ENCODE assay signal across 16 cellular contexts in the genomic region with DNA sequence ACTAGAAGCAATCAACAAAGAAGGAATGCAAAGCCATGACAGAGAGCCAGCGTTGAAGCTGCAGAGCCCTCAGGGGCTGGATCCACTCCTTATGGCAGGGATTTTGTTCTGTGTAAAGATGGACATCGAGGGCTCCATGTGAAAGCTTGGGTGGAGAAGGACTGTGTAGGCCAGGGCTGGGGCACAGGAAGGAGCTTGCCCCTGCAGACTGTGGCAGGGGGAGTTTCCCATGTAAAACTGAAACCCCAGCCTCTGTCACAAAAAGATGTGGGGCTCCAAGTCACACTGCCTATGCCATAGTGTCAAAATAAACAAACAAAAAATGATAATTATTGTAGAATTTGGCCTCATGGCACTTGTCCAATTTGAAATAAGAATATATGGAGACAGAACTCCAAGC.
A peak's percentile ranks its signal among the peaks of the same experiment; 100 is the strongest.
DNase-seq lines count a peak whose midpoint lies in the region; ATAC-seq and TF ChIP-seq lines count a peak whose summit lies in the region.
"Had no signal": no experiment of that assay in that cellular context is flagged by ENCODE, and none has a peak within 500 bp of the region (broad histone marks: within the 10 kb centered on the region; RNA-seq: fewer than 3 reads in every experiment).

No MANE protein-coding gene starts in this region.

- H3K36me3 Mint-ChIP-seq in CD8-positive, alpha-beta T cell, result no peaks in the 10 kb centered on the region

- ATAC-seq in GM19372 (IDR thresholded peaks at IDR 0.05; ENCODE audit: low read depth, unreplicated experiment) (peak; percentile 60), HG02852 (IDR thresholded peaks at IDR 0.05; ENCODE audit: unreplicated experiment) (peak; percentile 76), HG03571 (IDR thresholded peaks at IDR 0.05; ENCODE audit: unreplicated experiment) (peak; percentile 54), left lung (no peak)
- no peak for ATAC-seq in CD8-positive, alpha-beta T cell

- DNase-seq in CD8-positive, alpha-beta T cell, result no peak
- DNase-seq in left lung (no peak), anterior cingulate cortex (lab: John Stamatoyannopoulos, UW) (no peak), NCI-H1436 (lab: John Stamatoyannopoulos, UW) (no peak)
- DNase-seq: activated CD4-positive, alpha-beta T cell treated with anti-CD3 and anti-CD28 coated beads for 4 hours; effector CD8-positive, alpha-beta T cell; mesendoderm; SJCRH30 had no signal

- H3K27ac ChIP-seq in BLaER1 treated with 17β-estradiol and CSF1 and Interleukin-3, amounts not matched to agents 10 nM and 100 nM, result peak overlapping the region in 4 of 11 experiments; percentile 3 to 62 (median 26); a peak in 6 of 22 replicates
- no peak overlapping the region for H3K27ac ChIP-seq in CD8-positive, alpha-beta T cell (ENCODE audit: low read depth, low read length)
- H3K27ac ChIP-seq in left lung, result peak overlapping the region in 1 of 2 donors; percentile 15
- H3K27ac ChIP-seq: KMS-11, SJCRH30 had no signal

- H3K27ac Mint-ChIP-seq in CD8-positive, alpha-beta T cell, result no peak overlapping the region
- H3K27ac Mint-ChIP-seq: type B pancreatic cell had no signal

- no peak for TF ChIP-seq CTCF in CD8-positive, alpha-beta T cell (IDR thresholded peaks at IDR 0.05)
- TF ChIP-seq CTCF in left lung (IDR thresholded peaks at IDR 0.05), result no peak

- POLR2A ChIA-PET in CD8-positive, alpha-beta T cell (lab: Charles Lee), result no interaction called here

- H3K4me1 Mint-ChIP-seq in CD8-positive, alpha-beta T cell (ENCODE audit: low read depth), result no peaks in the 10 kb centered on the region

- intact Hi-C loops in CD8-positive, alpha-beta T cell (cut with DNase I, micrococcal nuclease), result no loop called here
- intact Hi-C loops in left lung (cut with DNase I), result no loop called here

- H3K36me3 ChIP-seq in BLaER1 treated with 17β-estradiol and CSF1 and Interleukin-3, amounts not matched to agents 10 nM and 100 nM, result no peaks in the 10 kb centered on the region
- no peaks in the 10 kb centered on the region for H3K36me3 ChIP-seq in CD8-positive, alpha-beta T cell (ENCODE audit: insufficient read depth, low read length)
- H3K36me3 ChIP-seq in left lung, result no peaks in the 10 kb centered on the region
- H3K36me3 ChIP-seq: HAP-1, SJCRH30 had no signal

- no peak overlapping the region for H3K4me3 ChIP-seq in BLaER1 treated with 17β-estradiol and CSF1 and Interleukin-3, amounts not matched to agents 10 nM and 100 nM
- no peak overlapping the region for H3K4me3 ChIP-seq in CD8-positive, alpha-beta T cell (ENCODE audit: low read depth, low read length)
- H3K4me3 ChIP-seq in left lung, result no peak overlapping the region
- H3K4me3 ChIP-seq: HAP-1, SJCRH30 had no signal

- H3K27me3 Mint-ChIP-seq in CD8-positive, alpha-beta T cell (ENCODE audit: low read depth), result peaks cover 2% of the 10 kb centered on the region

- CTCF ChIA-PET in CD8-positive, alpha-beta T cell (lab: Charles Lee), result no interaction called here

- peaks cover 4% of the 10 kb centered on the region for H3K9me3 Mint-ChIP-seq in CD8-positive, alpha-beta T cell

- peaks cover 23 to 40% (median 37%) of the 10 kb centered on the region in 10 experiments for H3K4me1 ChIP-seq in BLaER1 treated with 17β-estradiol and CSF1 and Interleukin-3, amounts not matched to agents 10 nM and 100 nM
- no peaks in the 10 kb centered on the region for H3K4me1 ChIP-seq in CD8-positive, alpha-beta T cell (ENCODE audit: insufficient read depth, low read length)
- H3K4me1 ChIP-seq in left lung, result no peaks in the 10 kb centered on the region
- H3K4me1 ChIP-seq: HAP-1, SJCRH30 had no signal

- no peak overlapping the region; a peak in 1 of 22 replicates for H3K9ac ChIP-seq in BLaER1 treated with 17β-estradiol and CSF1 and Interleukin-3, amounts not matched to agents 10 nM and 100 nM
- H3K9ac ChIP-seq: KMS-11 had no signal

- no peak overlapping the region for H3K4me3 Mint-ChIP-seq in CD8-positive, alpha-beta T cell
- H3K4me3 Mint-ChIP-seq: activated naive CD8-positive, alpha-beta T cell; type B pancreatic cell had no signal

- no peaks in the 10 kb centered on the region for H4K20me1 ChIP-seq in BLaER1 treated with 17β-estradiol and CSF1 and Interleukin-3, amounts not matched to agents 10 nM and 100 nM

- H3K27me3 ChIP-seq in BLaER1 treated with 17β-estradiol and CSF1 and Interleukin-3, amounts not matched to agents 10 nM and 100 nM, result no peaks in the 10 kb centered on the region
- no peaks in the 10 kb centered on the region for H3K27me3 ChIP-seq in CD8-positive, alpha-beta T cell (ENCODE audit: insufficient read depth, low read length)
- H3K27me3 ChIP-seq in left lung, result no peaks in the 10 kb centered on the region
- H3K27me3 ChIP-seq: SJCRH30 had no signal

- peaks cover 0 to 21% (median 15%) of the 10 kb centered on the region in 11 experiments; a peak in 14 of 22 replicates for H3K9me3 ChIP-seq in BLaER1 treated with 17β-estradiol and CSF1 and Interleukin-3, amounts not matched to agents 10 nM and 100 nM (replicated peaks in 1 of 11)
- H3K9me3 ChIP-seq in CD8-positive, alpha-beta T cell (ENCODE audit: low read length), result no peaks in the 10 kb centered on the region
- peaks cover 0 to 6% of the 10 kb centered on the region in 2 donors for H3K9me3 ChIP-seq in left lung
- H3K9me3 ChIP-seq: HAP-1 had no signal

- peak overlapping the region; percentile 5 to 58 (median 28); a peak in 19 of 22 replicates for H3K4me2 ChIP-seq in BLaER1 treated with 17β-estradiol and CSF1 and Interleukin-3, amounts not matched to agents 10 nM and 100 nM
- H3K4me2 ChIP-seq: KMS-11 had no signal

Comparison
In these comparisons a context has a peak if more than half of its experiments do, and no peak if none do; other contexts are left out.
1. ATAC-seq: peak in GM19372 (single experiment), HG02852 (single experiment) and HG03571 (single experiment); none in CD8-positive, alpha-beta T cell (single experiment) and left lung (single experiment).